In genomic region chr4:64022560-64022959, GRCh38 we compare ENCODE assay signal across 28 cellular contexts.
"Had no signal": no experiment of that assay in that cellular context is flagged by ENCODE, and none has a peak within 500 bp of the region (broad histone marks: within the 10 kb centered on the region; RNA-seq: fewer than 3 reads in every experiment).

No MANE protein-coding gene starts in this region.

- H3K4me1 ChIP-seq: stomach, suprapubic skin, testis, thyroid gland, tibial artery, tibial nerve, transverse colon, upper lobe of left lung, upper lobe of right lung, uterus, vagina had no signal

- H3K4me3 Mint-ChIP-seq: stimulated activated effector memory CD8-positive, alpha-beta T cell treated with anti-CD3 and anti-CD28 coated beads, Interleukin-12 subunit alpha, Interleukin-12 subunit beta, amount 100 ng/mL, for 72 hours; stimulated activated memory B cell treated with anti-CD40 and anti-IgM and Interleukin-4, amounts not matched to agents 10 μg/mL and 1 μg/mL and 100 μg/mL, for 72 hours; stimulated activated naive B cell treated with anti-CD40 and anti-IgM and Interleukin-4, amounts not matched to agents 10 μg/mL and 1 μg/mL and 100 μg/mL, for 72 hours; stimulated activated naive CD8-positive, alpha-beta T cell treated with anti-CD3 and anti-CD28 coated beads, Interleukin-15, amount 100 ng/mL, for 72 hours; stimulated activated naive CD8-positive, alpha-beta T cell treated with anti-CD3 and anti-CD28 coated beads, Interleukin-15, Interleukin-2, amounts not matched to agents 100 ng/mL and 50 ng/mL, for 24 hours; type B pancreatic cell had no signal

- H3K4me1 Mint-ChIP-seq: stimulated activated effector memory CD8-positive, alpha-beta T cell treated with anti-CD3 and anti-CD28 coated beads, Interleukin-12 subunit alpha, Interleukin-12 subunit beta, amount 100 ng/mL, for 72 hours; stimulated activated memory B cell treated with anti-CD40 and anti-IgM and Interleukin-4, amounts not matched to agents 10 μg/mL and 1 μg/mL and 100 μg/mL, for 72 hours; stimulated activated naive B cell treated with anti-CD40 and anti-IgM and Interleukin-4, amounts not matched to agents 10 μg/mL and 1 μg/mL and 100 μg/mL, for 72 hours; stimulated activated naive CD8-positive, alpha-beta T cell treated with anti-CD3 and anti-CD28 coated beads, Interleukin-15, amount 100 ng/mL, for 72 hours had no signal

- H3K36me3 ChIP-seq: stomach, suprapubic skin, thoracic aorta, thyroid gland, tibial artery, tibial nerve, transverse colon, upper lobe of left lung, upper lobe of right lung, uterus, vagina had no signal

- H3K9me3 ChIP-seq: testis, thoracic aorta, thyroid gland, vagina had no signal

- H3K27ac Mint-ChIP-seq: stimulated activated effector memory CD8-positive, alpha-beta T cell treated with anti-CD3 and anti-CD28 coated beads, Interleukin-12 subunit alpha, Interleukin-12 subunit beta, amount 100 ng/mL, for 72 hours; stimulated activated memory B cell treated with anti-CD40 and anti-IgM and Interleukin-4, amounts not matched to agents 10 μg/mL and 1 μg/mL and 100 μg/mL, for 72 hours; stimulated activated naive B cell treated with anti-CD40 and anti-IgM and Interleukin-4, amounts not matched to agents 10 μg/mL and 1 μg/mL and 100 μg/mL, for 72 hours; stimulated activated naive CD8-positive, alpha-beta T cell treated with anti-CD3 and anti-CD28 coated beads, Interleukin-15, amount 100 ng/mL, for 72 hours; stimulated activated naive CD8-positive, alpha-beta T cell treated with anti-CD3 and anti-CD28 coated beads, Interleukin-15, Interleukin-2, amounts not matched to agents 100 ng/mL and 50 ng/mL, for 24 hours; type B pancreatic cell had no signal

- H3K27me3 ChIP-seq: stomach, suprapubic skin, testis, thyroid gland, tibial artery, tibial nerve, transverse colon, upper lobe of left lung, upper lobe of right lung, uterus, vagina had no signal

- H3K27ac ChIP-seq: stomach, suprapubic skin, testis, thoracic aorta, thyroid gland, tibial artery, tibial nerve, transverse colon, upper lobe of left lung, upper lobe of right lung, uterus, vagina had no signal

- H3K4me3 ChIP-seq: stomach, suprapubic skin, testis, thoracic aorta, thyroid gland, tibial artery, tibial nerve, transverse colon, upper lobe of left lung, upper lobe of right lung, uterus, vagina had no signal

- ATAC-seq: stimulated activated effector memory CD8-positive, alpha-beta T cell treated with anti-CD3 and anti-CD28 coated beads, Interleukin-12 subunit alpha, Interleukin-12 subunit beta, amount 100 ng/mL, for 72 hours; stimulated activated memory B cell treated with anti-CD40 and anti-IgM and Interleukin-4, amounts not matched to agents 10 μg/mL and 1 μg/mL and 100 μg/mL, for 72 hours; stimulated activated naive B cell treated with anti-CD40 and anti-IgM and Interleukin-4, amounts not matched to agents 10 μg/mL and 1 μg/mL and 100 μg/mL, for 72 hours; stimulated activated naive CD8-positive, alpha-beta T cell treated with anti-CD3 and anti-CD28 coated beads, Interleukin-15, amount 100 ng/mL, for 72 hours; stimulated activated naive CD8-positive, alpha-beta T cell treated with anti-CD3 and anti-CD28 coated beads, Interleukin-15, Interleukin-2, amounts not matched to agents 100 U/mL and 50 U/mL, for 24 hours; upper lobe of right lung had no signal

- H3K27me3 Mint-ChIP-seq: stimulated activated memory B cell treated with anti-CD40 and anti-IgM and Interleukin-4, amounts not matched to agents 10 μg/mL and 1 μg/mL and 100 μg/mL, for 72 hours; stimulated activated naive B cell treated with anti-CD40 and anti-IgM and Interleukin-4, amounts not matched to agents 10 μg/mL and 1 μg/mL and 100 μg/mL, for 72 hours; stimulated activated naive CD8-positive, alpha-beta T cell treated with anti-CD3 and anti-CD28 coated beads, Interleukin-15, amount 100 ng/mL, for 72 hours; stimulated activated naive CD8-positive, alpha-beta T cell treated with anti-CD3 and anti-CD28 coated beads, Interleukin-15, Interleukin-2, amounts not matched to agents 100 ng/mL and 50 ng/mL, for 24 hours; type B pancreatic cell had no signal

- DNase-seq: stimulated activated CD4-positive, alpha-beta T cell treated with anti-CD3 and anti-CD28 coated beads, Interleukin-2, amount 100 ng/mL, for 48 hours; stimulated activated CD4-positive, alpha-beta T cell treated with anti-CD3 and anti-CD28 coated beads, Interleukin-4, amount 100 ng/mL, for 1 hour; stimulated activated CD4-positive, alpha-beta T cell treated with anti-CD3 and anti-CD28 coated beads, Interleukin-4, amount 100 ng/mL, for 24 hours; stimulated activated CD4-positive, alpha-beta T cell treated with anti-CD3 and anti-CD28 coated beads, Interleukin-4, amount 100 ng/mL, for 4 hours; stimulated activated CD8-positive, alpha-beta memory T cell treated with anti-CD3 and anti-CD28 coated beads, Interleukin-4, amount 100 ng/mL, for 48 hours; stimulated activated naive B cell treated with anti-CD40 and anti-IgM and Interleukin-4, amounts not matched to agents 10 μg/mL and 1 μg/mL and 100 μg/mL, for 72 hours; stimulated activated naive CD4-positive, alpha-beta T cell; stimulated activated naive CD4-positive, alpha-beta T cell treated with Interleukin-2 at 50 U/mL for 16 hours; stimulated activated naive CD8-positive, alpha-beta T cell treated with anti-CD3 and anti-CD28 coated beads, Interleukin-15, amount 100 ng/mL, for 72 hours; stimulated activated naive CD8-positive, alpha-beta T cell treated with anti-CD3 and anti-CD28 coated beads, Interleukin-15, Interleukin-2, amounts not matched to agents 100 U/mL and 50 U/mL, for 24 hours; stomach; substantia nigra; testis; thyroid gland; tibial artery; transverse colon; trophoblast cell; upper lobe of left lung; upper lobe of right lung; uterus had no signal

- H3K36me3 Mint-ChIP-seq: stimulated activated effector memory CD8-positive, alpha-beta T cell treated with anti-CD3 and anti-CD28 coated beads, Interleukin-12 subunit alpha, Interleukin-12 subunit beta, amount 100 ng/mL, for 72 hours; stimulated activated memory B cell treated with anti-CD40 and anti-IgM and Interleukin-4, amounts not matched to agents 10 μg/mL and 1 μg/mL and 100 μg/mL, for 72 hours; stimulated activated naive B cell treated with anti-CD40 and anti-IgM and Interleukin-4, amounts not matched to agents 10 μg/mL and 1 μg/mL and 100 μg/mL, for 72 hours; type B pancreatic cell had no signal
